Comparison of ENCODE assay signal across 10 cellular contexts in genomic region chr9:79574716-79575242, GRCh38. TPM values are rescaled to one million over a fixed set of nuclear protein-coding genes. Genes with fewer than 3 reads are reported as not detected.
DNase-seq lines count a peak whose midpoint lies in the region; ATAC-seq, FAIRE-seq and TF ChIP-seq lines count a peak whose summit lies in the region.
"Had no signal": no experiment of that assay in that cellular context is flagged by ENCODE, and none has a peak within 500 bp of the region (broad histone marks: within the 10 kb centered on the region; RNA-seq: fewer than 3 reads in every experiment).

No MANE protein-coding gene starts in this region.

- peak overlapping the region; percentile 94 for H3K4me2 ChIP-seq in GM23338

- H3K9ac ChIP-seq in mucosa of rectum (ENCODE audit: low read depth in 1 of 2, low read length in 2 of 2): no peak overlapping the region

- H3K36me3 Mint-ChIP-seq in GM23338 (ENCODE audit: low read depth): peaks cover 14% of the 10 kb centered on the region

- H4K20me1 ChIP-seq in GM23338 (replicated peaks; ENCODE audit: insufficient read depth): peaks cover 4% of the 10 kb centered on the region

- peaks cover 17% of the 10 kb centered on the region for H3K4me1 ChIP-seq in GM23338 (ENCODE audit: insufficient read depth)
- peaks cover 5 to 6% of the 10 kb centered on the region in 2 donors for H3K4me1 ChIP-seq in mucosa of rectum (ENCODE audit: control insufficient read depth in 2 of 2, insufficient read depth in 2 of 2, low read length in 2 of 2)

- no peaks in the 10 kb centered on the region for H3K9me2 ChIP-seq in GM23338 (ENCODE audit: insufficient read depth)

- H3K4me1 Mint-ChIP-seq in GM23338: peaks cover 29% of the 10 kb centered on the region

- H3K9me3 Mint-ChIP-seq in GM23338: peaks cover 4% of the 10 kb centered on the region; the same call in 1 of the 3 replicates

- H3K4me3 Mint-ChIP-seq in GM23338: peak overlapping the region; percentile 88; the same call in 2 of the 3 replicates

- no peak overlapping the region for H3K27ac Mint-ChIP-seq in GM23338

- H3K27me3 ChIP-seq in GM23338 (ENCODE audit: insufficient read depth): no peaks in the 10 kb centered on the region
- no peaks in the 10 kb centered on the region for H3K27me3 ChIP-seq in bronchial epithelial cell (ENCODE audit: control insufficient read depth, insufficient read depth, low read length)
- H3K27me3 ChIP-seq in mucosa of rectum (ENCODE audit: control insufficient read depth in 2 of 2, insufficient read depth in 2 of 2, low read length in 2 of 2): peaks cover 4 to 8% of the 10 kb centered on the region in 2 donors

- in situ Hi-C loops in ACHN (cut with HindIII; ENCODE audit: low pct_ligation_motif_present, low pct_unique_long_range_greater_than_20kb, low sequenced_read_pairs): no loop called here

- peaks cover 9% of the 10 kb centered on the region for H3K27me3 Mint-ChIP-seq in GM23338 (ENCODE audit: insufficient read depth, low read depth, poor library complexity)

- H3K36me3 ChIP-seq in GM23338 (ENCODE audit: insufficient read depth): no peaks in the 10 kb centered on the region; the same call in 1 of the 2 replicates
- H3K36me3 ChIP-seq in bronchial epithelial cell (ENCODE audit: control insufficient read depth, insufficient read depth, low read length): no peaks in the 10 kb centered on the region
- no peaks in the 10 kb centered on the region for H3K36me3 ChIP-seq in mucosa of rectum (ENCODE audit: control insufficient read depth in 2 of 2, insufficient read depth in 2 of 2, low read length in 2 of 2)

- peak overlapping the region; percentile 74 for H3K4me3 ChIP-seq in GM23338
- peak overlapping the region; percentile 79 for H3K4me3 ChIP-seq in bronchial epithelial cell (ENCODE audit: low read depth, low read length)
- peak overlapping the region; percentile 6 to 92 for H3K4me3 ChIP-seq in mucosa of rectum (ENCODE audit: low read length in 2 of 2)

- no peak overlapping the region for H3K27ac ChIP-seq in GM23338 (ENCODE audit: low read depth)
- H3K27ac ChIP-seq in mucosa of rectum (ENCODE audit: low read depth in 2 of 2, low read length in 2 of 2): no peak overlapping the region

- H2AFZ ChIP-seq in GM23338: no peak overlapping the region

- no peaks in the 10 kb centered on the region for H3K9me3 ChIP-seq in mucosa of rectum (ENCODE audit: control insufficient read depth in 2 of 2, low read length in 2 of 2)

- H3K79me2 ChIP-seq in GM23338 (replicated peaks; ENCODE audit: insufficient read depth): peaks cover 66% of the 10 kb centered on the region

- ATAC-seq in GM23338: no peak
- ATAC-seq in HG03139 (IDR thresholded peaks at IDR 0.05; ENCODE audit: unreplicated experiment): no peak

- FAIRE-seq in bronchial epithelial cell (lab: Jason Lieb, UNC): no peak

- H3F3A ChIP-seq in GM23338 (replicated peaks; ENCODE audit: low read depth): 0 out of 2 replicates have a peak, but pooled peaks cover 4% of the 10 kb centered on the region

- TF ChIP-seq CTCF in GM23338 (conservative IDR thresholded peaks at IDR 0.05; ENCODE audit: low read depth in 2 of 2) (no peak), bronchial epithelial cell (IDR thresholded peaks at IDR 0.05; ENCODE audit: insufficient read depth, low read length, severe bottlenecking) (no peak)

- DNase-seq in ACHN (peak; percentile 10), GM23338 (ENCODE audit: low spot score) (no peak), bronchial epithelial cell (ENCODE audit: low read depth) (peak; percentile 23), NOMO-1 treated with dmso at 0.1 percent for 144 hours (lab: John Stamatoyannopoulos, UW; ENCODE audit: unreplicated experiment) (no peak), nucleus accumbens (lab: John Stamatoyannopoulos, UW) (no peak)
- no peak for DNase-seq in activated effector memory CD4-positive, alpha-beta T cell treated with Interleukin-2 at 50 U/mL for 16 hours
- DNase-seq: H7, MM.1S had no signal

TF ChIP-seq in GM23338, 12 proteins besides CTCF, POLR2A, EP300 and RAD21:
- no peak for TF ChIP-seq STAT1 (IDR thresholded peaks at IDR 0.05; ENCODE audit: unreplicated experiment)
- TF ChIP-seq ETS1 (IDR thresholded peaks at IDR 0.05): no peak
- TF ChIP-seq CREB1 (CRISPR knock-in tag; IDR thresholded peaks at IDR 0.05; ENCODE audit: low read depth): no peak
- TF ChIP-seq ZNF462 (CRISPR knock-in tag; IDR thresholded peaks at IDR 0.05): no peak
- no peak for TF ChIP-seq POLR2AphosphoS5 (IDR thresholded peaks at IDR 0.05; ENCODE audit: low read depth)
- TF ChIP-seq ZNF114 (CRISPR knock-in tag; IDR thresholded peaks at IDR 0.05): no peak
- TF ChIP-seq NANOG (IDR thresholded peaks at IDR 0.05; ENCODE audit: borderline replicate concordance): no peak
- no peak for TF ChIP-seq EZH2 (IDR thresholded peaks at IDR 0.05; ENCODE audit: low read depth, unreplicated experiment)

RNA-seq across cellular contexts. Expression of gene TLE4, which starts 3.0 kb away (rescaled TPM):
- total RNA-seq in GM23338 (2014; rRNA removed; shearing (Covaris generic)): 43.9 and 45.8 TPM in 2 replicates
- polyA plus RNA-seq in GM23338 (2016; fragmentation: Nextera tagmentation; extraction: Ambion mirVana): 69.5 and 72.9 TPM in 2 replicates
- total RNA-seq in bronchial epithelial cell: 9.5 and 10.8 TPM in 2 replicates

Comparison
In these comparisons a context has a peak if more than half of its experiments do, and no peak if none do; other contexts are left out.
1. DNase-seq: peak in ACHN (single experiment) and bronchial epithelial cell (single experiment); none in GM23338 (single experiment), NOMO-1 treated with dmso at 0.1 percent for 144 hours (single experiment), activated effector memory CD4-positive, alpha-beta T cell treated with Interleukin-2 at 50 U/mL for 16 hours (single experiment) and nucleus accumbens (0 of 56).
2. Peak in every context shown above with its lines, with median percentiles within 50 percentile points of each other: H3K4me3 ChIP-seq.